10 cellular contexts compared by ENCODE assay signal in the genomic region with DNA sequence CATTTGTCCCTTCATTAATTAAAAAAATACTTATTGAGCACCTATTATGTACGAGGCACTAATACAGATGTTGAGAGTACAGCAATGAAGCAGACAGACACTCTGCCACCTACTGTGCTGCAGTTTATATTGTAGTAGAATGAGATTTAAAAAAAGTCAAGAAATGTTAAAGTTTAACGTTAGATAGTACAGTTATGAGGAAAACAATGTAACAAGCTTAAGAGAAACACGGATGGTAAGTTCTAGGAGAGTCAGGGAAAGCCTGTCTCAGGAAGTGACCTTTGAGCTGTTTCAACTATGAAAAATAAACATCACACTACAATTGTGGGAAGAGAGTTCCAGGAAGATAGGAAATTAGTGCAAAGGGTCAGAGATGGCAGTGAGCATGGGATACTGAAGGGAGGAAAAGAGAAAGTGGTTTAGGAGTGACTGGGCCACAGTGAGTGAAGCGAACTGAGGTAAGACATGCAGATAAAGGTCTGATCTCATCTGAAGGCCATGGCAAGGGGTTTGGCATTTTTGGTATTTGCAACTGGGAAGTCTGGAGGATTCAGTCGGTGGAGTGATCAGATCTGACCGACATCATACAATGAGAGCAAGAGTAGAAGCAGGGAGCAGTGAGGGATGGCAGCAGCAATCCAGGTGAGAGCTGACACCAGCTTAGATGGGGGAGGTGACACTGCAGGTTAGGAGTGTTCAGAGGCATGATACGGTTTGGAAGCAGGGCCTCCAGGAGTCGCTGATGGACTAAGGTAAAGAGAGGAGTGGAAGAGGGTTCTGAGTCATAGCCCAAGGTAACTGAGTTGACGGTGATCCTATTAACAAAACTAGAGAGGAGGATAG. TPM values are rescaled to one million over a fixed set of nuclear protein-coding genes. Genes with fewer than 3 reads are reported as not detected.
DNase-seq lines count a peak whose midpoint lies in the region; ATAC-seq and TF ChIP-seq lines count a peak whose summit lies in the region.
"Had no signal": no experiment of that assay in that cellular context is flagged by ENCODE, and none has a peak within 500 bp of the region (broad histone marks: within the 10 kb centered on the region; RNA-seq: fewer than 3 reads in every experiment).

No MANE protein-coding gene starts in this region.

- no peaks in the 10 kb centered on the region for H3K36me3 ChIP-seq in right lobe of liver

- ATAC-seq in Right ventricle myocardium superior (ENCODE audit: poor library complexity) (peak; percentile 53), right lobe of liver (peak; percentile 82 to 89 (median 85)), HG03432 (IDR thresholded peaks at IDR 0.05; ENCODE audit: unreplicated experiment) (no peak), GM18519 (IDR thresholded peaks at IDR 0.05; ENCODE audit: low FRiP score, unreplicated experiment) (no peak)

- intact Hi-C loops in Right ventricle myocardium superior (cut with DNase I) (loop anchor here (5.0 kb wide), 1 partner anchor 355 kb away; no protein-coding TSS in a partner anchor), cardiac septum (cut with DNase I) (loop anchor here (5.0 kb wide), 2 partner anchors 90 to 355 kb away; no protein-coding TSS in a partner anchor), right lobe of liver (cut with DNase I) (loop anchor here in 1 of 2 donors (10.0 kb wide), 1 partner anchor 102 kb away; no protein-coding TSS in a partner anchor)

- peak; percentile 53 for TF ChIP-seq POLR2A in right lobe of liver (IDR thresholded peaks at IDR 0.05)

- TF ChIP-seq CTCF in epithelial cell of esophagus (IDR thresholded peaks at IDR 0.05; ENCODE audit: insufficient read depth, low read depth, low read length, missing control alignments) (peak; percentile 22), right lobe of liver (IDR thresholded peaks at IDR 0.05) (peak in 2 of 4 donors; percentile 25 to 28), GM10266 (IDR thresholded peaks at IDR 0.05; ENCODE audit: control insufficient read depth, insufficient read depth, low read depth, missing control alignments) (no peak)

- no peak overlapping the region for H3K4me3 ChIP-seq in epithelial cell of esophagus (ENCODE audit: low read length)
- peak overlapping the region; percentile 26 to 45 (median 42) for H3K4me3 ChIP-seq in right lobe of liver

- H3K27me3 ChIP-seq in right lobe of liver: no peaks in the 10 kb centered on the region

- no peaks in the 10 kb centered on the region for H3K9me3 ChIP-seq in right lobe of liver

- peaks cover 0 to 37% (median 11%) of the 10 kb centered on the region in 4 donors for H3K4me1 ChIP-seq in right lobe of liver

- no peak for DNase-seq in Right ventricle myocardium superior
- no peak for DNase-seq in cardiac septum (ENCODE audit: low spot score)
- DNase-seq in epithelial cell of esophagus (ENCODE audit: low read depth): peak; percentile 35
- DNase-seq in right lobe of liver: peak; percentile 36 to 61 (median 54)
- DNase-seq in stimulated activated CD4-positive, alpha-beta T cell treated with anti-CD3 and anti-CD28 coated beads, Interleukin-15, amount 100 ng/mL, for 24 hours: no peak
- no peak for DNase-seq in GM10266 (ENCODE audit: extremely low spot score)
- DNase-seq: activated naive CD4-positive, alpha-beta T cell treated with anti-CD3 and anti-CD28 coated beads, Interleukin-2, amount 10 ng/mL, durations not matched to agents 7 days and 5 days; NCI-H524 treated with DMSO at 0.1 percent for 48 hours had no signal

- WGBS in right lobe of liver (ENCODE audit: insufficient coverage, low coverage, low lambda C conversion rate, missing lambda C conversion rate): 24% methylated on average over 9 of the region's 9 CpGs

- H3K27ac ChIP-seq in right lobe of liver: peak overlapping the region; percentile 76 to 85 (median 85)

RNA-seq across cellular contexts. Expression of gene PLSCR4, which starts 28.5 kb away (rescaled TPM):
- total RNA-seq in Right ventricle myocardium superior: 16.2 TPM
- total RNA-seq in cardiac septum: 14.2 TPM
- total RNA-seq in right lobe of liver: 10 to 100 TPM; 25.2 to 44.9 (median 42.4) TPM

Comparison
In these comparisons a context has a peak if more than half of its experiments do, and no peak if none do; other contexts are left out.
1. ATAC-seq: peak in Right ventricle myocardium superior (single experiment) and right lobe of liver (4 of 4); none in HG03432 (single experiment) and GM18519 (single experiment).
2. DNase-seq: peak in epithelial cell of esophagus (single experiment) and right lobe of liver (3 of 3); none in Right ventricle myocardium superior (single experiment), cardiac septum (single experiment), stimulated activated CD4-positive, alpha-beta T cell treated with anti-CD3 and anti-CD28 coated beads, Interleukin-15, amount 100 ng/mL, for 24 hours (single experiment) and GM10266 (single experiment).